Comparison of ENCODE assay signal across 8 cellular contexts in the genomic region with DNA sequence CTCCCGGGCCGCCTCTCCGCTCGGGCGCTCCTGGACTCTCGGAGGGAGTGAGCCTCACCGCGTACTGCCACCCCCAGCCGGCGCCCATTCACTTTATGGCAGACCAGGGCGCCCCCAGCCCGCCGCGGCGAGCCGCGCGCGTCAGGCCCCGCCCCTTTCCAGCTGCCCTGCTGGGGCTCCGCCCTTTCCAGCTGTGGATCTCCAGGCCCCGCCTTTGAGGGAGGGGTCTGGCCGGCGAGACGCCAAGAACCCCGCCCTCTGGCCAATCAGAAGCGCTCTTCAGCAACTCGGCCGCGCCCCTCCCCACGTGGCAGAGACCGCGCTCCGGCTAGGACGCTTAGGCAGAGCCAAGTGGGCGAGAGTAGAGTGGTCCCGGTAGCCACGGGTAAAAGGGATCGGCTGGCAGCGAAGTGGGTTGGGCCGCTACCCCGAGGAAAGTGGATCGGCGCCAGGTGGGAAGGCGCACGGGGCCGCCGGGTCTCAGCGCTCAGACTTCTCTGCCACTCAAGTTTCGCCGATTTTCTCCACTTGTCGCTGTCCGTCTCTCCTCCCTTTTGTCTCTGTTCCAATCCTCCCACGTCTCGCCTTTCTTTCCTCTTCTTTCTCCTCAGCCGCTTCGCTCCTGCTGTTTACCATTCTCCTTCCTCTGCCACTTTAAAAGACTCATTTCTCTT. TPM values are rescaled to one million over a fixed set of nuclear protein-coding genes. Genes with fewer than 3 reads are reported as not detected.
DNase-seq lines count a peak whose midpoint lies in the region; TF ChIP-seq lines count a peak whose summit lies in the region.

A gene (minus strand): TSS at position 69 of the 674 bp plus-strand sequence. CDS start 9,432 bp downstream, outside the sequence.

- H3K4me1 ChIP-seq in Karpas-422 (ENCODE audit: low read length) = peaks cover 11% of the 10 kb centered on the region

- H3K79me2 ChIP-seq in Karpas-422 (ENCODE audit: low read length) = peaks cover 11% of the 10 kb centered on the region

- DNase-seq in GM03348 (ENCODE audit: low spot score) (peak; percentile 97), HEK293T (ENCODE audit: extremely low spot score) (peak; percentile 99), NCI-H146 treated with DMSO at 0.1 percent for 48 hours (lab: John Stamatoyannopoulos, UW; ENCODE audit: unreplicated experiment) (peak; percentile 67), cerebellar cortex (ENCODE audit: low spot score) (peak; percentile 77), kidney epithelial cell (ENCODE audit: low read depth) (peak; percentile 58), Karpas-422 (no peak)
- peak; percentile 79 for DNase-seq in activated CD4-positive, alpha-beta T cell treated with anti-CD3 and anti-CD28 coated beads for 1 hour
- DNase-seq in stimulated activated CD4-positive, alpha-beta T cell treated with anti-CD3 and anti-CD28 coated beads, Interleukin-12 subunit alpha, Interleukin-12 subunit beta, amount 100 ng/mL, for 48 hours (ENCODE audit: low read depth in 2 of 3, low spot score in 1 of 3) = peak; percentile 86 to 91 (median 90)

- POLR2A ChIA-PET in HEK293T (lab: Yijun Ruan, JAX) = no interaction called here

- no peak within 1 kb of the TSS for H3K4me2 ChIP-seq in Karpas-422 (ENCODE audit: low read depth, low read length, poor library complexity, severe bottlenecking)

- H4K20me1 ChIP-seq in Karpas-422 (ENCODE audit: insufficient read depth, low read depth, low read length) = peaks cover 3% of the 10 kb centered on the region; the same call in 1 of the 2 replicates

- CTCF ChIA-PET in HEK293T (lab: Yijun Ruan, JAX) = interaction anchor here (0.5 to 1.3 kb wide), 2 partner anchors 11 to 30 kb away, joined by 4 to 11 read pairs; no protein-coding TSS in a partner anchor

- H3K27me3 ChIP-seq in kidney epithelial cell (ENCODE audit: control insufficient read depth, insufficient read depth, low read length) (peaks cover 9% of the 10 kb centered on the region), Karpas-422 (ENCODE audit: low read length) (no peaks in the 10 kb centered on the region)

- no peaks in the 10 kb centered on the region for H3K36me3 ChIP-seq in kidney epithelial cell (ENCODE audit: control insufficient read depth, insufficient read depth, low read length)
- H3K36me3 ChIP-seq in Karpas-422 (ENCODE audit: insufficient read depth, low read length) = no peaks in the 10 kb centered on the region

- no peak within 1 kb of the TSS for H3K27ac ChIP-seq in Karpas-422 (ENCODE audit: low read length)

- no peak within 1 kb of the TSS for H3K9ac ChIP-seq in Karpas-422 (ENCODE audit: low read length)

- no peak for TF ChIP-seq CTCF in kidney epithelial cell (IDR thresholded peaks at IDR 0.05; ENCODE audit: insufficient read depth, low read length, poor library complexity, severe bottlenecking)

- no peak within 1 kb of the TSS for H2AFZ ChIP-seq in Karpas-422 (ENCODE audit: low read length)

- no peaks in the 10 kb centered on the region for H3K9me3 ChIP-seq in Karpas-422 (ENCODE audit: low read length)

- H3K4me3 ChIP-seq in kidney epithelial cell (ENCODE audit: low read depth, low read length) (peak within 1 kb of the TSS; percentile 44), Karpas-422 (ENCODE audit: low read length) (no peak within 1 kb of the TSS)

- H3K9me2 ChIP-seq in Karpas-422 (replicated peaks; ENCODE audit: insufficient read depth, low read length) = no peaks in the 10 kb centered on the region

TF ChIP-seq in HEK293T, 16 proteins besides CTCF, POLR2A, EP300 and RAD21:
- TF ChIP-seq, protein P1, sequence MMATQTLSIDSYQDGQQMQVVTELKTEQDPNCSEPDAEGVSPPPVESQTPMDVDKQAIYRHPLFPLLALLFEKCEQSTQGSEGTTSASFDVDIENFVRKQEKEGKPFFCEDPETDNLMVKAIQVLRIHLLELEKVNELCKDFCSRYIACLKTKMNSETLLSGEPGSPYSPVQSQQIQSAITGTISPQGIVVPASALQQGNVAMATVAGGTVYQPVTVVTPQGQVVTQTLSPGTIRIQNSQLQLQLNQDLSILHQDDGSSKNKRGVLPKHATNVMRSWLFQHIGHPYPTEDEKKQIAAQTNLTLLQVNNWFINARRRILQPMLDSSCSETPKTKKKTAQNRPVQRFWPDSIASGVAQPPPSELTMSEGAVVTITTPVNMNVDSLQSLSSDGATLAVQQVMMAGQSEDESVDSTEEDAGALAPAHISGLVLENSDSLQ (IDR thresholded peaks at IDR 0.05) = peak; percentile 69
- TF ChIP-seq NFRKB (IDR thresholded peaks at IDR 0.05) = no peak
- TF ChIP-seq BHLHE40 (IDR thresholded peaks at IDR 0.05; ENCODE audit: borderline replicate concordance) = no peak
- no peak for TF ChIP-seq HDGF (IDR thresholded peaks at IDR 0.05; ENCODE audit: borderline replicate concordance)
- no peak for TF ChIP-seq ELF4 (IDR thresholded peaks at IDR 0.05)
- TF ChIP-seq FOXA1 (IDR thresholded peaks at IDR 0.05) = no peak
- TF ChIP-seq SP1 (IDR thresholded peaks at IDR 0.05) = no peak
- no peak for TF ChIP-seq FOXK2 (IDR thresholded peaks at IDR 0.05)
- peak; percentile 86 for TF ChIP-seq L3MBTL2 (conservative IDR thresholded peaks at IDR 0.05)
- no peak for TF ChIP-seq TARDBP (IDR thresholded peaks at IDR 0.05)
- no peak for TF ChIP-seq FOXM1 (IDR thresholded peaks at IDR 0.05; ENCODE audit: borderline replicate concordance)
- TF ChIP-seq ARNT (IDR thresholded peaks at IDR 0.05) = no peak
- no peak for TF ChIP-seq CTBP1 (IDR thresholded peaks at IDR 0.05; ENCODE audit: borderline replicate concordance)
- no peak for TF ChIP-seq LEF1 (IDR thresholded peaks at IDR 0.05; ENCODE audit: borderline replicate concordance)

RNA-seq across cellular contexts. Expression of the gene that starts here (rescaled TPM):
- total RNA-seq in kidney epithelial cell = 0.14 and 0.21 TPM in 2 replicates
- total RNA-seq in Karpas-422 (2014; rRNA removed; shearing (Covaris generic); ENCODE audit: low replicate concordance) = not detected in 2 replicates

Comparison
In these comparisons a context has a peak if more than half of its experiments do, and no peak if none do; other contexts are left out.
1. Peak in DNase-seq and H3K4me3 ChIP-seq in kidney epithelial cell; RNA of the gene not detected or under 1 TPM.